ENCODE assay signal across 8 cellular contexts in genomic region chr11:64996710-64997380, GRCh38. TPM values are rescaled to one million over a fixed set of nuclear protein-coding genes. Genes with fewer than 3 reads are reported as not detected.
DNase-seq lines count a peak whose midpoint lies in the region; ATAC-seq and TF ChIP-seq lines count a peak whose summit lies in the region.

A gene with protein sequence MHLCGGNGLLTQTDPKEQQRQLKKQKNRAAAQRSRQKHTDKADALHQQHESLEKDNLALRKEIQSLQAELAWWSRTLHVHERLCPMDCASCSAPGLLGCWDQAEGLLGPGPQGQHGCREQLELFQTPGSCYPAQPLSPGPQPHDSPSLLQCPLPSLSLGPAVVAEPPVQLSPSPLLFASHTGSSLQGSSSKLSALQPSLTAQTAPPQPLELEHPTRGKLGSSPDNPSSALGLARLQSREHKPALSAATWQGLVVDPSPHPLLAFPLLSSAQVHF (minus strand): TSS chr11:64996971. CDS start chr11:64996914, 57 bp downstream.

- peak within 1 kb of the TSS; percentile 24 for H3K4me3 ChIP-seq in IMR-90 (ENCODE audit: insufficient read depth, low read depth, low read length)
- no peak within 1 kb of the TSS for H3K4me3 ChIP-seq in RWPE2 (ENCODE audit: severe bottlenecking)
- H3K4me3 ChIP-seq in endocrine pancreas (ENCODE audit: control insufficient read depth, insufficient read depth, low read length), result peak within 1 kb of the TSS; percentile 44
- peak within 1 kb of the TSS; percentile 36 for H3K4me3 ChIP-seq in lung
- H3K4me3 ChIP-seq in testis, result peak within 1 kb of the TSS in 1 of 2 donors; percentile 37

- dilution Hi-C loops in IMR-90 (cut with HindIII; ENCODE audit: low sequenced_read_pairs, unreplicated experiment), result no loop called here

- TF ChIP-seq RAD21 in IMR-90 (IDR thresholded peaks at IDR 0.05; ENCODE audit: low read length), result peak; percentile 64

- WGBS in IMR-90 (ENCODE audit: extremely low coverage in 2 of 2, insufficient read length in 1 of 2), 2 experiments, result 0% methylated on average over 3 of the region's 9 CpGs; no CpG with 5 or more reads in 1 of the 2 experiments
- 15 to 17% methylated on average over 9 of the region's 9 CpGs for WGBS in lung, 2 donors
- WGBS in testis, 2 donors, result 40 to 57% methylated on average over 6 to 9 of the region's 9 CpGs

- ATAC-seq in IMR-90 (ENCODE audit: low read depth) (peak; percentile 97), RWPE2 (ENCODE audit: low read depth) (peak; percentile 83), lung (ENCODE audit: insufficient read depth, low FRiP score) (peak; percentile 84), HG02938 (IDR thresholded peaks at IDR 0.05; ENCODE audit: unreplicated experiment) (no peak)

- TF ChIP-seq POLR2A in IMR-90 (IDR thresholded peaks at IDR 0.05; ENCODE audit: low read depth, low read length), result no peak
- TF ChIP-seq POLR2A in testis (IDR thresholded peaks at IDR 0.05), result no peak

- peak within 1 kb of the TSS; percentile 3 for H4K5ac ChIP-seq in IMR-90 (ENCODE audit: low read depth, low read length)

- no peaks in the 10 kb centered on the region for H3K27me3 ChIP-seq in IMR-90 (ENCODE audit: control insufficient read depth, insufficient read depth, low read length)
- no peaks in the 10 kb centered on the region for H3K27me3 ChIP-seq in RWPE2 (ENCODE audit: insufficient read depth, poor library complexity, severe bottlenecking)
- H3K27me3 ChIP-seq in endocrine pancreas (ENCODE audit: control insufficient read depth, insufficient read depth, low read length), result no peaks in the 10 kb centered on the region
- H3K27me3 ChIP-seq in lung (ENCODE audit: control insufficient read depth, insufficient read depth), result no peaks in the 10 kb centered on the region
- no peaks in the 10 kb centered on the region for H3K27me3 ChIP-seq in testis

- TF ChIP-seq CTCF in IMR-90 (conservative IDR thresholded peaks at IDR 0.05; ENCODE audit: low read depth, low read length) (peak; percentile 64), RWPE2 (IDR thresholded peaks at IDR 0.05; ENCODE audit: poor library complexity, severe bottlenecking) (peak; percentile 70), lung (IDR thresholded peaks at IDR 0.05; ENCODE audit: control extremely low read depth, extremely low read depth) (peak; percentile 65), testis (IDR thresholded peaks at IDR 0.05) (peak; percentile 15 to 27 (median 26))

- H3K4me2 ChIP-seq in IMR-90 (ENCODE audit: low read depth, low read length), result peak within 1 kb of the TSS; percentile 54

- intact Hi-C loops in IMR-90 (cut with micrococcal nuclease) (loop anchor here (5.0 kb wide), 1 partner anchor 150 kb away; no protein-coding TSS in a partner anchor), testis (cut with DNase I; ENCODE audit: low total_unique reads) (no loop called here)

- peak within 1 kb of the TSS; percentile 2; the same call in 1 of the 2 replicates for H3K27ac ChIP-seq in IMR-90 (ENCODE audit: insufficient read depth, low read length)
- H3K27ac ChIP-seq in RWPE2 (ENCODE audit: poor library complexity, severe bottlenecking), result peak within 1 kb of the TSS; percentile 9
- peak within 1 kb of the TSS; percentile 0 to 84 for H3K27ac ChIP-seq in lung (ENCODE audit: low read depth in 1 of 2, low read length in 1 of 2)
- H3K27ac ChIP-seq in testis, result no peak within 1 kb of the TSS

- peak within 1 kb of the TSS; percentile 88 for H3K4ac ChIP-seq in IMR-90 (ENCODE audit: low read depth, low read length)

- no peak within 1 kb of the TSS for H2BK5ac ChIP-seq in IMR-90 (ENCODE audit: low read depth, low read length, poor library complexity, severe bottlenecking)

- peak within 1 kb of the TSS; percentile 61 for H3K14ac ChIP-seq in IMR-90 (replicated peaks; ENCODE audit: low read depth, low read length)

- H3K23ac ChIP-seq in IMR-90 (ENCODE audit: low read depth, low read length), result peak within 1 kb of the TSS; percentile 67; the same call in 1 of the 2 replicates

- no peak within 1 kb of the TSS for H3K56ac ChIP-seq in IMR-90 (ENCODE audit: extremely low read depth, insufficient read depth, low read length)

- H4K8ac ChIP-seq in IMR-90 (ENCODE audit: low read depth in 2 of 2, low read length in 2 of 2), result peak within 1 kb of the TSS; percentile 12 to 89; a peak in 2 of 4 replicates

- H4K91ac ChIP-seq in IMR-90 (ENCODE audit: insufficient read depth, low read depth, low read length), result peak within 1 kb of the TSS; percentile 25; the same call in 1 of the 2 replicates

- no peak within 1 kb of the TSS for H3K18ac ChIP-seq in IMR-90 (ENCODE audit: low read depth, low read length)

- in situ Hi-C loops in IMR-90 (cut with MboI; ENCODE audit: low sequenced_read_pairs), result no loop called here

- peak; percentile 71 for DNase-seq in DMS153 treated with DMSO at 0.1 percent for 48 hours (lab: John Stamatoyannopoulos, UW; ENCODE audit: unreplicated experiment)
- peak; percentile 83 for DNase-seq in IMR-90
- no peak for DNase-seq in RWPE2 (ENCODE audit: low spot score)
- DNase-seq in lung (ENCODE audit: low spot score), result peak; percentile 82
- peak; percentile 69 for DNase-seq in testis
- DNase-seq in mesenteric fat pad (ENCODE audit: low spot score), result no peak

- H2BK15ac ChIP-seq in IMR-90 (ENCODE audit: low read depth, low read length), result peak within 1 kb of the TSS; percentile 22; the same call in 1 of the 3 replicates

- peak within 1 kb of the TSS; percentile 84 for H2AK9ac ChIP-seq in IMR-90 (replicated peaks; ENCODE audit: low read depth, low read length, poor library complexity)

- no peaks in the 10 kb centered on the region for H3K9me3 ChIP-seq in IMR-90 (ENCODE audit: control insufficient read depth, insufficient read depth, low read length)
- no peaks in the 10 kb centered on the region for H3K9me3 ChIP-seq in RWPE2 (ENCODE audit: severe bottlenecking)
- H3K9me3 ChIP-seq in endocrine pancreas (ENCODE audit: control insufficient read depth, low read length), result no peaks in the 10 kb centered on the region
- H3K9me3 ChIP-seq in lung (ENCODE audit: control insufficient read depth in 2 of 2, insufficient read depth in 1 of 2, low read length in 1 of 2), result no peaks in the 10 kb centered on the region
- H3K9me3 ChIP-seq in testis, result no peaks in the 10 kb centered on the region

- no peaks in the 10 kb centered on the region for H3K79me1 ChIP-seq in IMR-90 (ENCODE audit: low read depth in 1 of 2, low read length in 2 of 2)

- H3K9ac ChIP-seq in IMR-90 (ENCODE audit: low read depth, low read length) (peak within 1 kb of the TSS; percentile 15; the same call in 1 of the 2 replicates), endocrine pancreas (ENCODE audit: control insufficient read depth, insufficient read depth, low read length) (peak within 1 kb of the TSS; percentile 75)

- POLR2A ChIA-PET in IMR-90 (lab: Charles Lee; ENCODE audit: unreplicated experiment), result interaction anchor here (0.6 kb wide), 1 partner anchor 1140 kb away, joined by 3 read pairs; no protein-coding TSS in a partner anchor

- H2AK5ac ChIP-seq in IMR-90 (ENCODE audit: low read depth, low read length), result peak within 1 kb of the TSS; percentile 35; the same call in 1 of the 2 replicates

- H4K20me1 ChIP-seq in IMR-90 (ENCODE audit: insufficient read depth, low read length), result no peaks in the 10 kb centered on the region

- 0 out of 2 replicates have a peak, but pooled peaks cover 4% of the 10 kb centered on the region for H3K4me1 ChIP-seq in IMR-90 (ENCODE audit: control insufficient read depth, insufficient read depth, low read length)
- no peaks in the 10 kb centered on the region for H3K4me1 ChIP-seq in RWPE2 (ENCODE audit: insufficient read depth, poor library complexity, severe bottlenecking)
- H3K4me1 ChIP-seq in endocrine pancreas (ENCODE audit: control insufficient read depth, insufficient read depth, low read length), result no peaks in the 10 kb centered on the region
- H3K4me1 ChIP-seq in lung (ENCODE audit: control insufficient read depth in 2 of 2, insufficient read depth in 2 of 2, low read length in 2 of 2), result peaks cover 0 to 10% of the 10 kb centered on the region in 2 donors
- H3K4me1 ChIP-seq in testis, result no peaks in the 10 kb centered on the region

- no TSS peak for BruUV-seq in IMR-90 (replicated peaks; lab: Mats Ljungman, UMichigan)

- H2BK20ac ChIP-seq in IMR-90 (ENCODE audit: low read depth, low read length), result peak within 1 kb of the TSS; percentile 53

- peaks cover 7% of the 10 kb centered on the region; the same call in 1 of the 2 replicates for H3K9me1 ChIP-seq in IMR-90 (ENCODE audit: insufficient read depth, low read length)

- no peaks in the 10 kb centered on the region for H3K36me3 ChIP-seq in IMR-90 (ENCODE audit: control insufficient read depth, insufficient read depth, low read length)
- no peaks in the 10 kb centered on the region for H3K36me3 ChIP-seq in RWPE2 (ENCODE audit: low read depth)
- no peaks in the 10 kb centered on the region for H3K36me3 ChIP-seq in endocrine pancreas (ENCODE audit: control insufficient read depth, insufficient read depth, low read length)
- peaks cover 0 to 3% of the 10 kb centered on the region in 2 donors for H3K36me3 ChIP-seq in lung (ENCODE audit: control insufficient read depth in 2 of 2, insufficient read depth in 2 of 2, low read length in 2 of 2)
- no peaks in the 10 kb centered on the region for H3K36me3 ChIP-seq in testis (ENCODE audit: low read depth, missing control alignments)

- peak within 1 kb of the TSS; percentile 94 for H2AFZ ChIP-seq in IMR-90 (replicated peaks; ENCODE audit: low read length, poor library complexity)

- peak within 1 kb of the TSS; percentile 77 for H2BK120ac ChIP-seq in IMR-90 (ENCODE audit: low read depth, low read length)

- CTCF ChIA-PET in IMR-90 (lab: Yijun Ruan, JAX), result interaction anchor here (0.6 to 1.7 kb wide), 5 partner anchors 10 to 308 kb away, joined by 3 to 6 read pairs (median 4); partner anchors contain the start of gene PPP2R5B

TF ChIP-seq in IMR-90, 13 proteins besides CTCF, POLR2A, EP300 and RAD21 (continues in another document):
- peak; percentile 69 for TF ChIP-seq BHLHE40 (IDR thresholded peaks at IDR 0.05; ENCODE audit: low read depth, low read length)
- TF ChIP-seq, protein P1, sequence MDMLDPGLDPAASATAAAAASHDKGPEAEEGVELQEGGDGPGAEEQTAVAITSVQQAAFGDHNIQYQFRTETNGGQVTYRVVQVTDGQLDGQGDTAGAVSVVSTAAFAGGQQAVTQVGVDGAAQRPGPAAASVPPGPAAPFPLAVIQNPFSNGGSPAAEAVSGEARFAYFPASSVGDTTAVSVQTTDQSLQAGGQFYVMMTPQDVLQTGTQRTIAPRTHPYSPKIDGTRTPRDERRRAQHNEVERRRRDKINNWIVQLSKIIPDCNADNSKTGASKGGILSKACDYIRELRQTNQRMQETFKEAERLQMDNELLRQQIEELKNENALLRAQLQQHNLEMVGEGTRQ (IDR thresholded peaks at IDR 0.05; ENCODE audit: low read depth, low read length), result peak; percentile 88
- TF ChIP-seq NFE2L2 (IDR thresholded peaks at IDR 0.05; ENCODE audit: low read depth, low read length), result no peak

RNA-seq across cellular contexts. Expression of the gene that starts here (rescaled TPM):
- total RNA-seq in IMR-90 (2012; rRNA removed), result 0.36 and 0.56 TPM in 2 replicates
- polyA plus RNA-seq in IMR-90 (2012; rRNA removed), result 1.2 and 1.6 TPM in 2 replicates
- 0.47 and 1.5 TPM in 2 replicates for polyA plus RNA-seq in IMR-90 (2012; cell fraction: cytosol; rRNA removed)
- 1.1 and 1.2 TPM in 2 replicates for polyA plus RNA-seq in IMR-90 (2012; cell fraction: nucleus; rRNA removed; ENCODE audit: low replicate concordance)
- 1 to 10 TPM; 2.9 to 6.3 TPM for total RNA-seq in lung
- 1 to 10 TPM; 3.7 to 7.4 TPM for polyA plus RNA-seq in lung
- 1 to 10 TPM in 1 of 2 donors, under 1 TPM in 1; 0.94 to 1.5 TPM for total RNA-seq in testis
- 2.7 TPM for polyA plus RNA-seq in testis (ENCODE audit: insufficient read depth, low read depth, low replicate concordance)
- 2.1 TPM for total RNA-seq in mesenteric fat pad

Comparison
In these comparisons a context has a peak if more than half of its experiments do, and no peak if none do; other contexts are left out.
1. DNase-seq: peak in DMS153 treated with DMSO at 0.1 percent for 48 hours (single experiment), IMR-90 (single experiment), lung (single experiment) and testis (single experiment); none in RWPE2 (single experiment) and mesenteric fat pad (single experiment).
2. H3K27ac ChIP-seq: peak in IMR-90 (single experiment), RWPE2 (single experiment) and lung (2 of 2); none in testis (0 of 2).
3. Peak in every context shown above with its lines, with median percentiles within 50 percentile points of each other: CTCF ChIP-seq.